In the genomic region with DNA sequence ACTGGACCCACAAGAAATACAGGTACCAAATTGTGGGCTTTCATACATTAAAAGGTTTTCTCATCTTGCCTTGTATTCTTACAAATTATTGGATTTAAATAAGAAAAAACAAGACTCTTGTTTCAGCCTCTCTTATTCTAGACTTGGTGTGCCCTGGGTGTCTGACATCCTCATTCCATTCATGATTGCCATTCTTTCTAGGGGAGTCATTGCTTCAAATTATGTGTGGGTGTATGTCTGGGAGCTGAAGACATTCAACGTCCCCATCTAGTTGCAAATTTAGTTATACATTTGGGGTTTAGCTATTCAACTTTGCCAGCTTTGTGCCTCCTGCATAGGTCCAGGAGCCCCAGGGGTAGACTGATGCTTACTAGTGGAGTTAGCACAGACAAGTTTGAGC, we compare ENCODE assay signal across 13 cellular contexts. TPM values are rescaled to one million over a fixed set of nuclear protein-coding genes. Genes with fewer than 3 reads are reported as not detected.
DNase-seq lines count a peak whose midpoint lies in the region; ATAC-seq and TF ChIP-seq lines count a peak whose summit lies in the region.
"Had no signal": no experiment of that assay in that cellular context is flagged by ENCODE, and none has a peak within 500 bp of the region (broad histone marks: within the 10 kb centered on the region; RNA-seq: fewer than 3 reads in every experiment).

No MANE protein-coding gene starts in this region.

- ATAC-seq in left lung (peak; percentile 73), GM18505 (IDR thresholded peaks at IDR 0.05; ENCODE audit: unreplicated experiment) (no peak)
- ATAC-seq: left colon had no signal

- H3K27me3 ChIP-seq in brain microvascular endothelial cell (replicated peaks) (no peaks in the 10 kb centered on the region), left lung (no peaks in the 10 kb centered on the region)

- no peak for TF ChIP-seq POLR2A in GM18505 (IDR thresholded peaks at IDR 0.05; ENCODE audit: borderline replicate concordance, extremely low read depth, insufficient read depth, insufficient read length)

- DNase-seq in 8988T: peak; percentile 39
- peak; percentile 91 for DNase-seq in HS-27A (ENCODE audit: low read depth)
- DNase-seq in brain microvascular endothelial cell: peak; percentile 77
- no peak for DNase-seq in left lung
- DNase-seq in NCI-H82 (lab: John Stamatoyannopoulos, UW): no peak
- DNase-seq in stimulated activated naive CD4-positive, alpha-beta T cell (lab: John Stamatoyannopoulos, UW): no peak
- DNase-seq in SKM-1 (lab: John Stamatoyannopoulos, UW; ENCODE audit: unreplicated experiment): no peak
- DNase-seq: activated CD4-positive, CD25-positive, alpha-beta regulatory T cell treated with anti-CD3 and anti-CD28 coated beads, Interleukin-2, amount 50 U/mL, for 72 hours; KBM-7; left colon; NCI-H774 had no signal

- H3K36me3 ChIP-seq in brain microvascular endothelial cell (replicated peaks) (peaks cover 3% of the 10 kb centered on the region), left lung (no peaks in the 10 kb centered on the region)

- peaks cover 23 to 51% of the 10 kb centered on the region in 2 donors for H3K4me1 ChIP-seq in left lung

- no peaks in the 10 kb centered on the region for H3K9me3 ChIP-seq in left lung

- TF ChIP-seq CTCF in brain microvascular endothelial cell (IDR thresholded peaks at IDR 0.05; ENCODE audit: low read depth, low read length, missing control alignments) (no peak), left lung (IDR thresholded peaks at IDR 0.05) (no peak)

- H3K27ac ChIP-seq in brain microvascular endothelial cell (peak overlapping the region; percentile 81), left lung (peak overlapping the region; percentile 37 to 63)
- H3K27ac ChIP-seq: C4-2B had no signal

- in situ Hi-C loops in brain microvascular endothelial cell (cut with HindIII; ENCODE audit: low pct_ligation_motif_present, low sequenced_read_pairs): no loop called here

- intact Hi-C loops in left lung (cut with DNase I): no loop called here

- H3K4me3 ChIP-seq in brain microvascular endothelial cell (ENCODE audit: low read depth, low read length) (no peak overlapping the region), left lung (no peak overlapping the region)

RNA-seq across cellular contexts. Expression of a gene that starts 18.1 kb away (rescaled TPM):
- total RNA-seq in left lung: 10 to 100 TPM; 18.7 to 24.7 TPM

Comparison
In these comparisons a context has a peak if more than half of its experiments do, and no peak if none do; other contexts are left out.
1. DNase-seq: peak in 8988T (single experiment), HS-27A (single experiment) and brain microvascular endothelial cell (single experiment); none in left lung (0 of 2), NCI-H82 (single experiment), stimulated activated naive CD4-positive, alpha-beta T cell (0 of 6) and SKM-1 (single experiment).